ENCODE assay signal across 17 cellular contexts in genomic region chr22:44818727-44819126, GRCh38.
DNase-seq lines count a peak whose midpoint lies in the region; ATAC-seq, FAIRE-seq and TF ChIP-seq lines count a peak whose summit lies in the region.
"Had no signal": no experiment of that assay in that cellular context is flagged by ENCODE, and none has a peak within 500 bp of the region (broad histone marks: within the 10 kb centered on the region; RNA-seq: fewer than 3 reads in every experiment).

No MANE protein-coding gene starts in this region.

- no peak overlapping the region for H3K27ac ChIP-seq in K562 (ENCODE audit: extremely low read depth, low read depth, low read length)
- H3K27ac ChIP-seq: A549, C4-2B, HL-60 had no signal

- BruUV-seq in K562 (replicated peaks; lab: Mats Ljungman, UMichigan), result no TSS peak
- BruUV-seq in Calu3 (replicated peaks; lab: Mats Ljungman, UMichigan), result no TSS peak

- no peak overlapping the region for H2AFZ ChIP-seq in K562 (ENCODE audit: low read depth, low read length)
- H2AFZ ChIP-seq: GM23338 had no signal

- no peaks in the 10 kb centered on the region for H3K27me3 Mint-ChIP-seq in natural killer cell treated with Interleukin-12 subunit alpha and Interleukin-12 subunit beta and Interleukin-15 and Interleukin-18, amount 100 ng/mL, for 72 hours
- H3K27me3 Mint-ChIP-seq in natural killer cell (ENCODE audit: low read depth in 2 of 2), result no peaks in the 10 kb centered on the region
- H3K27me3 Mint-ChIP-seq in stimulated activated naive CD8-positive, alpha-beta T cell treated with anti-CD3 and anti-CD28 coated beads, Interleukin-15, amount 100 ng/mL, for 72 hours, result no peaks in the 10 kb centered on the region
- no peaks in the 10 kb centered on the region for H3K27me3 Mint-ChIP-seq in Calu3 (ENCODE audit: unreplicated experiment)

- intact Hi-C loops in natural killer cell (cut with micrococcal nuclease) (no loop called here), K562 (cut with micrococcal nuclease) (no loop called here), posterior vena cava (cut with DNase I) (no loop called here), Calu3 (cut with micrococcal nuclease; ENCODE audit: unreplicated experiment) (no loop called here)

- H3K9me3 ChIP-seq in K562 (replicated peaks; ENCODE audit: control insufficient read depth, insufficient read depth, low read depth, low read length), result no peaks in the 10 kb centered on the region
- H3K9me3 ChIP-seq: A549 had no signal

- H3K27me3 ChIP-seq in K562 (ENCODE audit: control insufficient read depth in 2 of 2, insufficient read depth in 2 of 2, low read length in 2 of 2), result peaks cover 2 to 46% of the 10 kb centered on the region in 2 experiments; a peak in 2 of 5 replicates

- no peak for TF ChIP-seq POLR2A in K562 (conservative IDR thresholded peaks at IDR 0.05)

- no peak overlapping the region for H3K4me2 ChIP-seq in K562 (ENCODE audit: insufficient read depth, low read length)
- H3K4me2 ChIP-seq: A549, GM23338 had no signal

- H3K4me3 ChIP-seq in K562, result no peak overlapping the region
- H3K4me3 ChIP-seq: A549, GM23338 had no signal

- H3K36me3 Mint-ChIP-seq in natural killer cell treated with Interleukin-12 subunit alpha and Interleukin-12 subunit beta and Interleukin-15 and Interleukin-18, amount 100 ng/mL, for 72 hours, result no peaks in the 10 kb centered on the region
- no peaks in the 10 kb centered on the region for H3K36me3 Mint-ChIP-seq in natural killer cell
- peaks cover 39% of the 10 kb centered on the region for H3K36me3 Mint-ChIP-seq in Calu3 (ENCODE audit: insufficient read depth, unreplicated experiment)
- H3K36me3 Mint-ChIP-seq: CD4-positive, alpha-beta memory T cell had no signal

- in situ Hi-C loops in K562 (cut with MboI), result loop anchor here (25.0 kb wide), 1 partner anchor 419 kb away; the partner anchor contains the start of gene KIAA0930

- no peak for TF ChIP-seq RAD21 in K562 (CRISPR knock-in tag; conservative IDR thresholded peaks at IDR 0.05 in 1 of 2, IDR thresholded peaks at IDR 0.05 in 1 of 2)

- no peak for ATAC-seq in natural killer cell treated with Interleukin-12 subunit alpha and Interleukin-12 subunit beta and Interleukin-15 and Interleukin-18, amount 100 ng/mL, for 72 hours
- no peak for ATAC-seq in natural killer cell
- ATAC-seq in K562, result no peak
- no peak for ATAC-seq in stimulated activated naive CD8-positive, alpha-beta T cell treated with anti-CD3 and anti-CD28 coated beads, Interleukin-15, amount 100 ng/mL, for 72 hours
- ATAC-seq: A549, GM23338 had no signal

- H3K9me3 Mint-ChIP-seq in natural killer cell treated with Interleukin-12 subunit alpha and Interleukin-12 subunit beta and Interleukin-15 and Interleukin-18, amount 100 ng/mL, for 72 hours, result no peaks in the 10 kb centered on the region
- H3K9me3 Mint-ChIP-seq in natural killer cell (no peaks in the 10 kb centered on the region), Calu3 (ENCODE audit: low read depth, unreplicated experiment) (peaks cover under 1% of the 10 kb centered on the region)
- H3K9me3 Mint-ChIP-seq in stimulated activated naive CD8-positive, alpha-beta T cell treated with anti-CD3 and anti-CD28 coated beads, Interleukin-15, amount 100 ng/mL, for 72 hours, result no peaks in the 10 kb centered on the region
- H3K9me3 Mint-ChIP-seq: CD4-positive, alpha-beta memory T cell; GM23338 had no signal

- H3K36me3 ChIP-seq in K562 (ENCODE audit: control insufficient read depth, insufficient read depth, low read length), result no peaks in the 10 kb centered on the region

- TF ChIP-seq CTCF in natural killer cell (IDR thresholded peaks at IDR 0.05) (no peak), K562 (IDR thresholded peaks at IDR 0.05 in 2 of 3, conservative IDR thresholded peaks at IDR 0.05 in 1 of 3; ENCODE audit: insufficient read depth in 2 of 3, low read depth in 1 of 3, low read length in 3 of 3) (no peak), Calu3 (IDR thresholded peaks at IDR 0.05; ENCODE audit: unreplicated experiment) (no peak)

- TF ChIP-seq EP300 in K562 (IDR thresholded peaks at IDR 0.05; ENCODE audit: low read length), result no peak

- no peak for FAIRE-seq in K562 (lab: Jason Lieb, UNC)
- FAIRE-seq: A549, H54 had no signal

- no peaks in the 10 kb centered on the region for H3K79me2 ChIP-seq in K562 (ENCODE audit: control insufficient read depth, insufficient read depth, low read length)

- no peak overlapping the region for H3K27ac Mint-ChIP-seq in natural killer cell treated with Interleukin-12 subunit alpha and Interleukin-12 subunit beta and Interleukin-15 and Interleukin-18, amount 100 ng/mL, for 72 hours
- H3K27ac Mint-ChIP-seq in natural killer cell (no peak overlapping the region), Calu3 (ENCODE audit: unreplicated experiment) (no peak overlapping the region)
- no peak overlapping the region for H3K27ac Mint-ChIP-seq in stimulated activated naive CD8-positive, alpha-beta T cell treated with anti-CD3 and anti-CD28 coated beads, Interleukin-15, amount 100 ng/mL, for 72 hours
- H3K27ac Mint-ChIP-seq: CD4-positive, alpha-beta memory T cell; GM23338 had no signal

- DNase-seq in natural killer cell treated with Interleukin-12 subunit alpha and Interleukin-12 subunit beta and Interleukin-15 and Interleukin-18, amount 100 ng/mL, for 72 hours (ENCODE audit: low spot score), result peak; percentile 31
- DNase-seq in natural killer cell (no peak), K562 (ENCODE audit: extremely low read depth in 1 of 4, low spot score in 3 of 4) (no peak), posterior vena cava (ENCODE audit: low spot score) (peak; percentile 29), globus pallidus (ENCODE audit: low spot score) (no peak), Calu3 (no peak)
- DNase-seq in stimulated activated naive CD8-positive, alpha-beta T cell treated with anti-CD3 and anti-CD28 coated beads, Interleukin-15, amount 100 ng/mL, for 72 hours, result no peak
- DNase-seq: AML-193; CD4-positive, alpha-beta memory T cell; DMS79 treated with DMSO at 0.1 percent for 48 hours; GF-D8; HCEC 1CT had no signal

- H3K4me1 Mint-ChIP-seq in natural killer cell treated with Interleukin-12 subunit alpha and Interleukin-12 subunit beta and Interleukin-15 and Interleukin-18, amount 100 ng/mL, for 72 hours (ENCODE audit: low read depth in 2 of 2), result no peaks in the 10 kb centered on the region
- H3K4me1 Mint-ChIP-seq in natural killer cell, result no peaks in the 10 kb centered on the region
- H3K4me1 Mint-ChIP-seq in stimulated activated naive CD8-positive, alpha-beta T cell treated with anti-CD3 and anti-CD28 coated beads, Interleukin-15, amount 100 ng/mL, for 72 hours, result no peaks in the 10 kb centered on the region
- H3K4me1 Mint-ChIP-seq in Calu3 (ENCODE audit: low read depth, unreplicated experiment), result no peaks in the 10 kb centered on the region

- H4K20me1 ChIP-seq in K562 (replicated peaks; ENCODE audit: control insufficient read depth, insufficient read depth, low read length), result no peaks in the 10 kb centered on the region

- H3K9ac ChIP-seq in K562 (ENCODE audit: insufficient read depth in 1 of 2, low read depth in 2 of 2, low read length in 2 of 2), result no peak overlapping the region

- POLR2A ChIA-PET in K562 (lab: Yijun Ruan, JAX), result no interaction called here

- H3K4me1 ChIP-seq in K562 (replicated peaks in 1 of 2; ENCODE audit: control insufficient read depth in 2 of 2, insufficient read depth in 2 of 2, low read length in 2 of 2), result peaks cover 0 to 3% of the 10 kb centered on the region in 2 experiments; a peak in 1 of 5 replicates
- H3K4me1 ChIP-seq: A549 had no signal

- CTCF ChIA-PET in K562 (lab: Yijun Ruan, JAX; ENCODE audit: low intra/inter-chr PET ratio), result interaction anchor here (0.6 kb wide), 1 partner anchor 443 kb away, joined by 3 read pairs; no protein-coding TSS in a partner anchor
- CTCF ChIA-PET in Calu3 (lab: Charles Lee), result no interaction called here

- H3K4me3 Mint-ChIP-seq in natural killer cell treated with Interleukin-12 subunit alpha and Interleukin-12 subunit beta and Interleukin-15 and Interleukin-18, amount 100 ng/mL, for 72 hours, result no peak overlapping the region
- H3K4me3 Mint-ChIP-seq in natural killer cell, result no peak overlapping the region
- no peak overlapping the region for H3K4me3 Mint-ChIP-seq in stimulated activated naive CD8-positive, alpha-beta T cell treated with anti-CD3 and anti-CD28 coated beads, Interleukin-15, amount 100 ng/mL, for 72 hours
- H3K4me3 Mint-ChIP-seq in Calu3 (ENCODE audit: low read depth, unreplicated experiment), result no peak overlapping the region
- H3K4me3 Mint-ChIP-seq: CD4-positive, alpha-beta memory T cell; GM23338 had no signal

- no peaks in the 10 kb centered on the region for H3K9me1 ChIP-seq in K562 (ENCODE audit: control insufficient read depth, insufficient read depth, low read length)

- WGBS in K562 (ENCODE audit: insufficient coverage, low coverage, missing lambda C conversion rate), result 9% methylated on average over 4 of the region's 5 CpGs

TF ChIP-seq in K562, 482 proteins besides CTCF, POLR2A, EP300 and RAD21:
- TF ChIP-seq PHTF2 (CRISPR knock-in tag; IDR thresholded peaks at IDR 0.05), result no peak
- peak; percentile 55 for TF ChIP-seq ZNF121 (CRISPR knock-in tag; conservative IDR thresholded peaks at IDR 0.05)
- no peak for TF ChIP-seq E2F3 (CRISPR knock-in tag; IDR thresholded peaks at IDR 0.05)
- no peak for TF ChIP-seq BMI1 (IDR thresholded peaks at IDR 0.05; ENCODE audit: low read length)

Comparison
In these comparisons a context has a peak if more than half of its experiments do, and no peak if none do; other contexts are left out.
1. DNase-seq: peak in natural killer cell treated with Interleukin-12 subunit alpha and Interleukin-12 subunit beta and Interleukin-15 and Interleukin-18, amount 100 ng/mL, for 72 hours (single experiment) and posterior vena cava (single experiment); none in natural killer cell (single experiment), K562 (0 of 4), globus pallidus (single experiment), stimulated activated naive CD8-positive, alpha-beta T cell treated with anti-CD3 and anti-CD28 coated beads, Interleukin-15, amount 100 ng/mL, for 72 hours (0 of 2) and Calu3 (single experiment).